Comparison of ENCODE assay signal across 8 cellular contexts in genomic region chr16:87764600-87765472, GRCh38. TPM values are rescaled to one million over a fixed set of nuclear protein-coding genes. Genes with fewer than 3 reads are reported as not detected.
A peak's percentile ranks its signal among the peaks of the same experiment; 100 is the strongest.
DNase-seq lines count a peak whose midpoint lies in the region; ATAC-seq, FAIRE-seq and TF ChIP-seq lines count a peak whose summit lies in the region.

No MANE protein-coding gene starts in this region.

- peaks cover 48% of the 10 kb centered on the region for H3K4me1 Mint-ChIP-seq in activated naive CD4-positive, alpha-beta T cell treated with anti-CD3 and anti-CD28 coated beads, Interleukin-2, amount 50 U/mL, for 24 hours
- no peaks in the 10 kb centered on the region for H3K4me1 Mint-ChIP-seq in type B pancreatic cell (ENCODE audit: unreplicated experiment)

- DNase-seq in HepG2 (ENCODE audit: low spot score): no peak
- DNase-seq in type B pancreatic cell (ENCODE audit: extremely low spot score, unreplicated experiment): no peak
- DNase-seq in HCEC 1CT: no peak
- DNase-seq in cerebellum (ENCODE audit: low spot score): no peak
- no peak for DNase-seq in SK-N-DZ (ENCODE audit: low spot score)

- in situ Hi-C loops in HepG2 (cut with HindIII; ENCODE audit: extremely low pct_ligation_motif_present, low pct_unique_long_range_greater_than_20kb): loop anchor here (5.0 kb wide), 1 partner anchor 178 kb away; no protein-coding TSS in a partner anchor

- H2AFZ ChIP-seq in HepG2 (ENCODE audit: low read length): no peak overlapping the region

- POLR2A ChIA-PET in HepG2 (lab: Yijun Ruan, JAX): interaction anchor here (1.0 to 3.0 kb wide), 15 partner anchors 8 to 723 kb away, joined by 3 to 25 read pairs (median 4); partner anchors contain the start of gene BANP

- H3K4me1 ChIP-seq in HepG2 (ENCODE audit: insufficient read depth, low read length): peaks cover 45% of the 10 kb centered on the region

- peaks cover 12% of the 10 kb centered on the region for H3K36me3 Mint-ChIP-seq in activated naive CD4-positive, alpha-beta T cell treated with anti-CD3 and anti-CD28 coated beads, Interleukin-2, amount 50 U/mL, for 24 hours
- peaks cover 3% of the 10 kb centered on the region for H3K36me3 Mint-ChIP-seq in type B pancreatic cell

- no peak for TF ChIP-seq CTCF in HepG2 (CRISPR knock-in tag; IDR thresholded peaks at IDR 0.05)
- no peak for TF ChIP-seq CTCF in type B pancreatic cell (conservative IDR thresholded peaks at IDR 0.05)

- H3K9ac ChIP-seq in HepG2 (ENCODE audit: insufficient read depth, low read depth, low read length): peak overlapping the region; percentile 92

- CTCF ChIA-PET in HepG2 (lab: Yijun Ruan, JAX; ENCODE audit: low intra/inter-chr PET ratio, low total read pairs): no interaction called here

- no peak for TF ChIP-seq RAD21 in HepG2 (CRISPR knock-in tag; IDR thresholded peaks at IDR 0.05)

- 21% methylated on average over 12 of the region's 14 CpGs for WGBS in HepG2 (ENCODE audit: low lambda C conversion rate)

- H3K4me2 ChIP-seq in HepG2 (ENCODE audit: low read depth, low read length): peak overlapping the region; percentile 99

- no peak for TF ChIP-seq POLR2A in HepG2 (IDR thresholded peaks at IDR 0.05; ENCODE audit: insufficient read depth in 1 of 2, low read depth in 2 of 2, low read length in 2 of 2)

- peak; percentile 12 for ATAC-seq in GM18520 (IDR thresholded peaks at IDR 0.05; ENCODE audit: unreplicated experiment)
- ATAC-seq in HG03196 (IDR thresholded peaks at IDR 0.05; ENCODE audit: unreplicated experiment): peak; percentile 26
- peak; percentile 20 for ATAC-seq in HepG2

- no peaks in the 10 kb centered on the region for H3K9me3 ChIP-seq in HepG2 (ENCODE audit: low read length)

- H3K27me3 Mint-ChIP-seq in activated naive CD4-positive, alpha-beta T cell treated with anti-CD3 and anti-CD28 coated beads, Interleukin-2, amount 50 U/mL, for 24 hours: no peaks in the 10 kb centered on the region
- no peaks in the 10 kb centered on the region for H3K27me3 Mint-ChIP-seq in type B pancreatic cell

- no peaks in the 10 kb centered on the region; a peak in 1 of 5 replicates for H3K27me3 ChIP-seq in HepG2 (ENCODE audit: control insufficient read depth in 1 of 2, insufficient read depth in 2 of 2, low read length in 2 of 2)

- FAIRE-seq in HepG2 (lab: Jason Lieb, UNC): no peak

- H4K20me1 ChIP-seq in HepG2 (ENCODE audit: insufficient read depth, low read length): no peaks in the 10 kb centered on the region

- TF ChIP-seq EP300 in HepG2 (IDR thresholded peaks at IDR 0.05; ENCODE audit: low read depth in 2 of 2, low read length in 2 of 2): no peak
- TF ChIP-seq EP300 in HepG2 (CRISPR knock-in tag; IDR thresholded peaks at IDR 0.05; ENCODE audit: borderline replicate concordance): no peak

- no TSS peak for BruUV-seq in HepG2 (replicated peaks; lab: Mats Ljungman, UMichigan)

- H3K4me3 Mint-ChIP-seq in activated naive CD4-positive, alpha-beta T cell treated with anti-CD3 and anti-CD28 coated beads, Interleukin-2, amount 50 U/mL, for 24 hours: peak overlapping the region; percentile 95
- H3K4me3 Mint-ChIP-seq in type B pancreatic cell: peak overlapping the region; percentile 92

- peaks cover 10 to 35% of the 10 kb centered on the region in 2 experiments for H3K36me3 ChIP-seq in HepG2 (replicated peaks in 1 of 2; ENCODE audit: control insufficient read depth in 1 of 2, insufficient read depth in 2 of 2, low read length in 2 of 2)

- peaks cover 31% of the 10 kb centered on the region for H3K79me2 ChIP-seq in HepG2 (ENCODE audit: insufficient read depth, low read length)

- no peaks in the 10 kb centered on the region for H3K9me3 Mint-ChIP-seq in activated naive CD4-positive, alpha-beta T cell treated with anti-CD3 and anti-CD28 coated beads, Interleukin-2, amount 50 U/mL, for 24 hours
- H3K9me3 Mint-ChIP-seq in type B pancreatic cell: no peaks in the 10 kb centered on the region

- intact Hi-C loops in HepG2 (cut with micrococcal nuclease; ENCODE audit: unreplicated experiment): loop anchor here (5.0 kb wide), 1 partner anchor 167 kb away; no protein-coding TSS in a partner anchor

- H3K27ac ChIP-seq in HepG2 (ENCODE audit: extremely low read length, insufficient read depth, low read length): peak overlapping the region; percentile 79

- peak overlapping the region; percentile 86 for H3K27ac Mint-ChIP-seq in activated naive CD4-positive, alpha-beta T cell treated with anti-CD3 and anti-CD28 coated beads, Interleukin-2, amount 50 U/mL, for 24 hours
- peak overlapping the region; percentile 64 for H3K27ac Mint-ChIP-seq in type B pancreatic cell

- peak overlapping the region; percentile 87 to 97 (median 94) for H3K4me3 ChIP-seq in HepG2 (replicated peaks in 1 of 3; ENCODE audit: insufficient read depth in 1 of 3, low read depth in 2 of 3, low read length in 3 of 3)

TF ChIP-seq in HepG2, 621 proteins besides CTCF, POLR2A, EP300 and RAD21:
- TF ChIP-seq ZNF274 (CRISPR knock-in tag; IDR thresholded peaks at IDR 0.05): 0 out of 2 replicates have a peak, but pooled peaks have one; percentile 24
- TF ChIP-seq GABPA (IDR thresholded peaks at IDR 0.05; ENCODE audit: low read depth, low read length): no peak
- TF ChIP-seq GABPA (CRISPR knock-in tag; IDR thresholded peaks at IDR 0.05; ENCODE audit: low read depth): 0 out of 2 replicates have a peak, but pooled peaks have one; percentile 37
- 0 out of 2 replicates have a peak, but pooled peaks have one; percentile 40 for TF ChIP-seq DZIP1 (CRISPR knock-in tag; IDR thresholded peaks at IDR 0.05)
- peak; percentile 42; the same call in 1 of the 2 replicates for TF ChIP-seq ZNF598 (CRISPR knock-in tag; IDR thresholded peaks at IDR 0.05; ENCODE audit: borderline replicate concordance)
- TF ChIP-seq ZSCAN25 (CRISPR knock-in tag; IDR thresholded peaks at IDR 0.05): no peak
- no peak for TF ChIP-seq REL (CRISPR knock-in tag; conservative IDR thresholded peaks at IDR 0.05)
- TF ChIP-seq ATF7 (IDR thresholded peaks at IDR 0.05): no peak
- TF ChIP-seq ATF7 (CRISPR knock-in tag; IDR thresholded peaks at IDR 0.05): 0 out of 2 replicates have a peak, but pooled peaks have one; percentile 2
- TF ChIP-seq YY1 (IDR thresholded peaks at IDR 0.05; ENCODE audit: insufficient read depth, insufficient replicate concordance, low read depth, low read length): peak; percentile 68
- 0 out of 2 replicates have a peak, but pooled peaks have one; percentile 22 for TF ChIP-seq CENPT (CRISPR knock-in tag; IDR thresholded peaks at IDR 0.05; ENCODE audit: low read depth)

RNA-seq across cellular contexts. Expression of gene KLHDC4, which starts 0.9 kb away (rescaled TPM):
- total RNA-seq in HepG2 (2016; rRNA removed; fragmentation: Illumina TruSeq; extraction: Trizol) (26.7 and 31.8 TPM in 2 replicates), type B pancreatic cell (ENCODE audit: low replicate concordance) (34.4 and 43.4 TPM in 2 replicates), cerebellum (36.7 TPM)
- total RNA-seq in HepG2 (2016; cell fraction: cytosol; rRNA removed; fragmentation: Illumina TruSeq; extraction: Trizol; ENCODE audit: low read depth): 19.6 and 21.0 TPM in 2 replicates
- 27.2 and 34.0 TPM in 2 replicates for total RNA-seq in HepG2 (2016; cell fraction: insoluble cytoplasmic fraction; rRNA removed; fragmentation: Illumina TruSeq; extraction: Trizol)
- total RNA-seq in HepG2 (2016; cell fraction: membrane; rRNA removed; fragmentation: Illumina TruSeq; extraction: Trizol): 12.7 and 13.0 TPM in 2 replicates
- total RNA-seq in HepG2 (2016; cell fraction: nucleus; rRNA removed; fragmentation: Illumina TruSeq; extraction: Trizol): 35.2 and 38.5 TPM in 2 replicates
- 18.7 and 22.7 TPM in 2 replicates for polyA plus RNA-seq in HepG2 (2011; rRNA removed)
- 8.9 and 14.1 TPM in 2 replicates for polyA plus RNA-seq in HepG2 (2011; cell fraction: cytosol; rRNA removed)
- 122 TPM in 2 replicates for polyA plus RNA-seq in HepG2 (2011; cell fraction: nucleus; rRNA removed)
- polyA plus RNA-seq in HepG2 (2012): 24.2 and 33.3 TPM in 2 replicates
- polyA plus RNA-seq in HepG2 (2016; cell fraction: cytosol; fragmentation: Illumina TruSeq; extraction: Trizol; ENCODE audit: low read depth): 3.6 TPM in 2 replicates
- polyA plus RNA-seq in HepG2 (2016; cell fraction: insoluble cytoplasmic fraction; fragmentation: Illumina TruSeq; extraction: Trizol; ENCODE audit: low read depth): 25.4 and 27.5 TPM in 2 replicates
- polyA plus RNA-seq in HepG2 (2016; cell fraction: membrane; fragmentation: Illumina TruSeq; extraction: Trizol; ENCODE audit: low read depth): 6.5 and 8.9 TPM in 2 replicates
- 82.6 and 96.2 TPM in 2 replicates for polyA plus RNA-seq in HepG2 (2016; cell fraction: nucleus; fragmentation: Illumina TruSeq; extraction: Trizol; ENCODE audit: insufficient read depth, low read depth)
- 24.4 and 42.1 TPM in 2 replicates for polyA minus RNA-seq in HepG2 (2011; rRNA and poly(A)+ RNA removed; ENCODE audit: low replicate concordance)
- 8.9 and 11.7 TPM in 2 replicates for polyA minus RNA-seq in HepG2 (2011; cell fraction: cytosol; rRNA and poly(A)+ RNA removed)
- 42.6 and 46.6 TPM in 2 replicates for polyA minus RNA-seq in HepG2 (2011; cell fraction: nucleus; rRNA and poly(A)+ RNA removed)
- 35.1 and 37.8 TPM in 2 replicates for polyA plus RNA-seq in SK-N-DZ (2014; cell fraction: cytosol; rRNA removed)
- polyA plus RNA-seq in SK-N-DZ (2014; cell fraction: nucleus; rRNA removed): 67.0 and 92.0 TPM in 2 replicates
